10 cellular contexts compared by ENCODE assay signal in the genomic region with DNA sequence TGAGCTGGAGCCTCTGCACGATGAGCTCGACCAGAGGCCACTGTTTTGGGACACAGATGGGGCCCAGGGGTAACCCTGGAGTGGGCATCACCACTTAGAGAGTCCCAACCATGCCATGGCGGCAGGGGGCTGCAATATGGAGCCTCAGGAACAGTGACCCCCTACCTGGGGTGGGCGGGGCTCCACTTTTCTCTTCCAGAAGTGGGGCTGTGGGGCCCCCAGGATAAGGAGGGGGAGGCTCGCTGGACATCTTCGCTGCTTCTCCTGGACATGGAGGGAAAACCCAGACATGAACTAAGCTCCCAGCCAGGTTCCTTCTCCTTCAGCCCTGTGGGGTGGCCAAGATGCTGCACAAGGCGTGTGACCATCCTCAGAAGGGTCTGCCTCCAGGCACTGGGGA. TPM values are rescaled to one million over a fixed set of nuclear protein-coding genes. Genes with fewer than 3 reads are reported as not detected.
DNase-seq lines count a peak whose midpoint lies in the region; ATAC-seq, FAIRE-seq and TF ChIP-seq lines count a peak whose summit lies in the region.
"Had no signal": no experiment of that assay in that cellular context is flagged by ENCODE, and none has a peak within 500 bp of the region (broad histone marks: within the 10 kb centered on the region; RNA-seq: fewer than 3 reads in every experiment).

No MANE protein-coding gene starts in this region.

- H3K4me3 ChIP-seq in breast epithelium, result no peak overlapping the region
- H3K4me3 ChIP-seq in mammary epithelial cell (replicated peaks in 1 of 3; ENCODE audit: insufficient read depth in 1 of 3, low read depth in 2 of 3, low read length in 3 of 3), result no peak overlapping the region
- no peak overlapping the region for H3K4me3 ChIP-seq in H1 (ENCODE audit: extremely low read depth in 1 of 4, insufficient read depth in 2 of 4, low read depth in 3 of 4, low read length in 4 of 4)
- H3K4me3 ChIP-seq in tibial artery, result no peak overlapping the region
- H3K4me3 ChIP-seq: smooth muscle cell had no signal

- H3K4me1 ChIP-seq in breast epithelium (peaks cover 0 to 7% of the 10 kb centered on the region in 2 donors), mammary epithelial cell (ENCODE audit: insufficient read depth, low read length) (peaks cover 9% of the 10 kb centered on the region), H1 (replicated peaks in 1 of 4; ENCODE audit: control insufficient read depth in 3 of 4, insufficient read depth in 4 of 4, low read length in 3 of 4) (peaks cover 0 to 5% (median 2%) of the 10 kb centered on the region in 4 experiments; a peak in 6 of 7 replicates), tibial artery (peaks cover 0 to 11% (median 6%) of the 10 kb centered on the region in 4 donors)

- peak overlapping the region; percentile 58 to 78 for H3K27ac ChIP-seq in breast epithelium
- H3K27ac ChIP-seq in mammary epithelial cell (ENCODE audit: insufficient read depth, low read depth, low read length), result no peak overlapping the region
- H3K27ac ChIP-seq in H1 (ENCODE audit: low read depth, low read length), result no peak overlapping the region
- H3K27ac ChIP-seq in tibial artery, result peak overlapping the region; percentile 20 to 22

- no peak overlapping the region for H2BK15ac ChIP-seq in H1 (ENCODE audit: low read length)

- H3K9ac ChIP-seq in mammary epithelial cell (ENCODE audit: insufficient read depth, low read length), result no peak overlapping the region
- H3K9ac ChIP-seq in H1 (replicated peaks in 1 of 4; ENCODE audit: extremely low read depth in 1 of 4, low read depth in 3 of 4, low read length in 3 of 4), result no peak overlapping the region

- H2BK20ac ChIP-seq in H1 (ENCODE audit: low read length), result no peak overlapping the region

- peaks cover 70% of the 10 kb centered on the region for H3K79me2 ChIP-seq in mammary epithelial cell (ENCODE audit: insufficient read depth, low read length)
- H3K79me2 ChIP-seq in H1 (ENCODE audit: control insufficient read depth in 1 of 2, insufficient read depth in 2 of 2, low read length in 2 of 2), result peaks cover 0 to 5% of the 10 kb centered on the region in 2 experiments; a peak in 1 of 4 replicates

- H4K20me1 ChIP-seq in mammary epithelial cell (ENCODE audit: insufficient read depth, low read length) (no peaks in the 10 kb centered on the region), H1 (replicated peaks in 1 of 2; ENCODE audit: control insufficient read depth in 1 of 2, insufficient read depth in 2 of 2, low read length in 2 of 2) (peaks cover 11 to 21% of the 10 kb centered on the region in 2 experiments)

- dilution Hi-C loops in mammary epithelial cell (cut with HindIII; ENCODE audit: low sequenced_read_pairs), result no loop called here

- H3K23me2 ChIP-seq in H1 (ENCODE audit: low read depth, low read length), result no peaks in the 10 kb centered on the region

- H2BK12ac ChIP-seq in H1 (ENCODE audit: low read depth, low read length), result no peak overlapping the region

- no peak overlapping the region for H3K18ac ChIP-seq in H1 (ENCODE audit: extremely low read depth, low read length)

- H3K4me2 ChIP-seq in mammary epithelial cell (ENCODE audit: insufficient read depth, low read depth, low read length), result no peak overlapping the region
- H3K4me2 ChIP-seq in H1 (ENCODE audit: insufficient read depth in 1 of 2, low read depth in 2 of 2, low read length in 2 of 2), result no peak overlapping the region
- H3K4me2 ChIP-seq: smooth muscle cell had no signal

- no peak overlapping the region for H2BK5ac ChIP-seq in H1 (ENCODE audit: low read depth, low read length)

- TF ChIP-seq EP300 in H1 (IDR thresholded peaks at IDR 0.05; ENCODE audit: borderline replicate concordance in 1 of 2, low read depth in 2 of 2, low read length in 2 of 2), result no peak

- no peak overlapping the region for H2AFZ ChIP-seq in mammary epithelial cell (ENCODE audit: low read depth, low read length)
- no peak overlapping the region for H2AFZ ChIP-seq in H1 (ENCODE audit: low read length)

- intact Hi-C loops in breast epithelium (cut with DNase I; ENCODE audit: low total_unique reads) (no loop called here), mammary epithelial cell (cut with micrococcal nuclease) (no loop called here), tibial artery (cut with DNase I; ENCODE audit: low total_unique reads) (no loop called here)

- H3K23ac ChIP-seq in H1 (ENCODE audit: insufficient read length), result no peak overlapping the region

- H4K5ac ChIP-seq in H1 (ENCODE audit: insufficient read length, low read depth, low read length), result no peak overlapping the region

- H4K91ac ChIP-seq in H1 (replicated peaks; ENCODE audit: insufficient read length, low read length), result no peak overlapping the region

- no peak overlapping the region for H2AK5ac ChIP-seq in H1 (ENCODE audit: low read depth, low read length)

- POLR2A ChIA-PET in H1 (lab: Charles Lee; ENCODE audit: partially characterized antibody), result interaction anchor here (1.6 to 3.7 kb wide), 2 partner anchors 13 to 72 kb away, joined by 4 to 8 read pairs; no protein-coding TSS in a partner anchor

- BruUV-seq in mammary epithelial cell (replicated peaks; lab: Mats Ljungman, UMichigan), result no TSS peak

- peak overlapping the region; percentile 57; the same call in 1 of the 2 replicates for H4K8ac ChIP-seq in H1 (ENCODE audit: extremely low read depth, insufficient read depth, low read length)

- TF ChIP-seq RAD21 in H1 (IDR thresholded peaks at IDR 0.05 in 1 of 2, conservative IDR thresholded peaks at IDR 0.05 in 1 of 2; ENCODE audit: low read depth in 2 of 2, low read length in 2 of 2), result no peak

- H3K79me1 ChIP-seq in H1 (ENCODE audit: low read depth, low read length), result no peaks in the 10 kb centered on the region; the same call in 1 of the 2 replicates

- FAIRE-seq in H1 (lab: Jason Lieb, UNC) (no peak), D721Med (lab: Jason Lieb, UNC) (no peak)
- FAIRE-seq: colon had no signal

- TF ChIP-seq CTCF in breast epithelium (IDR thresholded peaks at IDR 0.05), result no peak
- no peak for TF ChIP-seq CTCF in mammary epithelial cell (conservative IDR thresholded peaks at IDR 0.05 in 1 of 2, IDR thresholded peaks at IDR 0.05 in 1 of 2; ENCODE audit: extremely low read depth in 1 of 2, insufficient read depth in 1 of 2, low read depth in 1 of 2, low read length in 2 of 2)
- TF ChIP-seq CTCF in H1 (IDR thresholded peaks at IDR 0.05; ENCODE audit: control extremely low read depth in 1 of 3, insufficient read depth in 1 of 3, low read depth in 1 of 3, low read length in 3 of 3), result no peak
- TF ChIP-seq CTCF in tibial artery (IDR thresholded peaks at IDR 0.05), result no peak
- no peak for TF ChIP-seq CTCF in D721Med (IDR thresholded peaks at IDR 0.05; ENCODE audit: insufficient read depth, missing control alignments)

- CTCF ChIA-PET in mammary epithelial cell (lab: Charles Lee; ENCODE audit: low non-redundant PET) (no interaction called here), H1 (lab: Charles Lee; ENCODE audit: partially characterized antibody) (interaction anchor here (0.6 to 35.4 kb wide), 12 partner anchors 7 to 1054 kb away, joined by 3 to 968 read pairs (median 5); a partner anchor contains a TSS)

- DNase-seq in breast epithelium (ENCODE audit: low spot score in 2 of 2) (no peak), mammary epithelial cell (no peak), H1 (ENCODE audit: low read depth in 1 of 2, low spot score in 2 of 2) (no peak), tibial artery (no peak), D721Med (ENCODE audit: insufficient read length, low spot score) (no peak)
- DNase-seq: head of caudate nucleus, HFFc6 had no signal

- in situ Hi-C loops in mammary epithelial cell (cut with MboI; ENCODE audit: low sequenced_read_pairs in 2 of 2), result no loop called here

- no peak for ATAC-seq in GM18858 (IDR thresholded peaks at IDR 0.05; ENCODE audit: unreplicated experiment)

- H3K4ac ChIP-seq in H1 (replicated peaks; ENCODE audit: insufficient read length, low read depth, low read length), result no peak overlapping the region

- no peak overlapping the region for H2BK120ac ChIP-seq in H1 (replicated peaks; ENCODE audit: low read depth, low read length)

- H3K27me3 ChIP-seq in breast epithelium, result no peaks in the 10 kb centered on the region
- no peaks in the 10 kb centered on the region for H3K27me3 ChIP-seq in mammary epithelial cell (ENCODE audit: insufficient read depth, low read length)
- no peaks in the 10 kb centered on the region for H3K27me3 ChIP-seq in H1 (replicated peaks in 1 of 4; ENCODE audit: control insufficient read depth in 3 of 4, extremely low read depth in 1 of 4, insufficient read depth in 3 of 4, low read length in 3 of 4)
- H3K27me3 ChIP-seq in tibial artery, result no peaks in the 10 kb centered on the region

- H3K9me3 ChIP-seq in breast epithelium (no peaks in the 10 kb centered on the region), mammary epithelial cell (replicated peaks; ENCODE audit: insufficient read depth, low read length) (no peaks in the 10 kb centered on the region), H1 (ENCODE audit: insufficient read depth in 2 of 2, low read depth in 1 of 2, low read length in 1 of 2) (no peaks in the 10 kb centered on the region), tibial artery (no peaks in the 10 kb centered on the region)

- TF ChIP-seq POLR2A in breast epithelium (IDR thresholded peaks at IDR 0.05) (no peak), H1 (IDR thresholded peaks at IDR 0.05; ENCODE audit: control extremely low read depth in 1 of 2, low read depth in 2 of 2, low read length in 2 of 2) (no peak)

- no peak overlapping the region for H3K56ac ChIP-seq in H1 (replicated peaks; ENCODE audit: insufficient read length, low read depth, low read length)

- H3K14ac ChIP-seq in H1 (ENCODE audit: insufficient read length), result no peak overlapping the region

- WGBS in mammary epithelial cell (ENCODE audit: low coverage, missing lambda C conversion rate), result 97% methylated on average over 6 of the region's 7 CpGs
- WGBS in H1 (ENCODE audit: extremely low coverage in 1 of 2, insufficient coverage in 1 of 2, insufficient read length in 1 of 2, insufficient replicate concordance in 2 of 2, low coverage in 1 of 2, low lambda C conversion rate in 2 of 2, missing lambda C conversion rate in 1 of 2), 2 experiments, result 85% methylated on average over 7 of the region's 7 CpGs; no CpG with 5 or more reads in 1 of the 2 experiments

- H3K36me3 ChIP-seq in breast epithelium, result peaks cover under 1% of the 10 kb centered on the region
- H3K36me3 ChIP-seq in mammary epithelial cell (ENCODE audit: insufficient read depth, low read length), result peaks cover 12% of the 10 kb centered on the region
- H3K36me3 ChIP-seq in H1 (ENCODE audit: control insufficient read depth in 2 of 4, insufficient read depth in 4 of 4, low read length in 3 of 4), result peaks cover 8 to 20% (median 10%) of the 10 kb centered on the region in 4 experiments; a peak in 4 of 8 replicates
- peaks cover 24 to 57% (median 47%) of the 10 kb centered on the region in 3 donors for H3K36me3 ChIP-seq in tibial artery

RNA-seq across cellular contexts. Expression of a gene that starts 24.7 kb away (rescaled TPM):
- total RNA-seq in breast epithelium, result 1 to 10 TPM; 9.1 to 9.9 (median 9.5) TPM
- 10 to 100 TPM; 63.3 to 81.8 TPM for total RNA-seq in mammary epithelial cell
- 56.7 TPM for polyA plus RNA-seq in mammary epithelial cell
- polyA minus RNA-seq in mammary epithelial cell, result 82.2 TPM
- total RNA-seq in H1 (2021; fragmentation: NEBNext Ultra II Directional; extraction: Animal tissue kit (Norgen Biotek cat#: 25700)), result 73.7 and 76.3 TPM in 2 replicates
- polyA plus RNA-seq in H1 (2011; rRNA removed), result 56.6 and 91.0 TPM in 2 replicates
- polyA plus RNA-seq in H1 (2011; cell fraction: cytosol; rRNA removed), result 30.3 TPM
- 56.4 TPM for polyA plus RNA-seq in H1 (2011; cell fraction: nucleus; rRNA removed)
- polyA plus RNA-seq in H1 (2012, experiment 1 of 2), result 63.4 to 93.4 TPM (median 83.5 TPM) in 4 replicates
- 84.1 TPM for polyA plus RNA-seq in H1 (2012, experiment 2 of 2)
- polyA plus RNA-seq in H1 (2013, experiment 1 of 2), result 34.2 TPM
- polyA plus RNA-seq in H1 (2013, experiment 2 of 2), result 34.4 TPM
- polyA minus RNA-seq in H1 (2011; rRNA and poly(A)+ RNA removed), result 28.0 and 32.6 TPM in 2 replicates
- polyA minus RNA-seq in H1 (2011; cell fraction: cytosol; rRNA and poly(A)+ RNA removed), result 24.1 TPM
- 26.3 TPM for polyA minus RNA-seq in H1 (2011; cell fraction: nucleus; rRNA and poly(A)+ RNA removed)

RNA-seq across cellular contexts. Expression of a gene that starts 37.7 kb away (rescaled TPM):
- 10 to 100 TPM; 53.6 to 87.7 (median 65.9) TPM for total RNA-seq in breast epithelium
- total RNA-seq in mammary epithelial cell, result 10 to 100 TPM; 55.8 to 98.4 TPM
- polyA plus RNA-seq in mammary epithelial cell, result 113 TPM
- polyA minus RNA-seq in mammary epithelial cell, result 96.6 TPM
- 45.6 and 48.4 TPM in 2 replicates for total RNA-seq in H1 (2021; fragmentation: NEBNext Ultra II Directional; extraction: Animal tissue kit (Norgen Biotek cat#: 25700))
- polyA plus RNA-seq in H1 (2011; rRNA removed), result 33.7 and 36.5 TPM in 2 replicates
- polyA plus RNA-seq in H1 (2011; cell fraction: cytosol; rRNA removed), result 43.5 TPM
- 39.8 TPM for polyA plus RNA-seq in H1 (2011; cell fraction: nucleus; rRNA removed)
- 43.6 to 48.5 TPM (median 44.9 TPM) in 4 replicates for polyA plus RNA-seq in H1 (2012, experiment 1 of 2)
- 35.4 TPM for polyA plus RNA-seq in H1 (2012, experiment 2 of 2)
- polyA plus RNA-seq in H1 (2013, experiment 1 of 2), result 31.2 TPM
- polyA plus RNA-seq in H1 (2013, experiment 2 of 2), result 28.8 TPM
- polyA minus RNA-seq in H1 (2011; rRNA and poly(A)+ RNA removed), result 33.6 and 42.8 TPM in 2 replicates
- 16.3 TPM for polyA minus RNA-seq in H1 (2011; cell fraction: cytosol; rRNA and poly(A)+ RNA removed)
- polyA minus RNA-seq in H1 (2011; cell fraction: nucleus; rRNA and poly(A)+ RNA removed), result 17.1 TPM

RNA-seq across cellular contexts. Expression of a gene that starts 39.5 kb away (rescaled TPM):
- total RNA-seq in breast epithelium, result 10 to 100 TPM; 44.5 to 57.7 (median 51.5) TPM
- total RNA-seq in mammary epithelial cell, result 10 to 100 TPM; 55.7 to 62.8 TPM
- 81.2 TPM for polyA plus RNA-seq in mammary epithelial cell
- polyA minus RNA-seq in mammary epithelial cell, result 62.6 TPM
- 66.8 and 72.5 TPM in 2 replicates for total RNA-seq in H1 (2021; fragmentation: NEBNext Ultra II Directional; extraction: Animal tissue kit (Norgen Biotek cat#: 25700))
- 143 and 196 TPM in 2 replicates for polyA plus RNA-seq in H1 (2011; rRNA removed)
- 148 TPM for polyA plus RNA-seq in H1 (2011; cell fraction: cytosol; rRNA removed)
- 106 TPM for polyA plus RNA-seq in H1 (2011; cell fraction: nucleus; rRNA removed)
- polyA plus RNA-seq in H1 (2012, experiment 1 of 2), result 63.8 to 98.0 TPM (median 91.2 TPM) in 4 replicates
- 136 TPM for polyA plus RNA-seq in H1 (2012, experiment 2 of 2)
- 60.8 TPM for polyA plus RNA-seq in H1 (2013, experiment 1 of 2)
- polyA plus RNA-seq in H1 (2013, experiment 2 of 2), result 64.5 TPM
- polyA minus RNA-seq in H1 (2011; rRNA and poly(A)+ RNA removed), result 72.7 and 89.1 TPM in 2 replicates
- 55.3 TPM for polyA minus RNA-seq in H1 (2011; cell fraction: cytosol; rRNA and poly(A)+ RNA removed)
- 63.2 TPM for polyA minus RNA-seq in H1 (2011; cell fraction: nucleus; rRNA and poly(A)+ RNA removed)

RNA-seq across cellular contexts. Expression of a gene that starts 42.3 kb away (rescaled TPM):
- total RNA-seq in breast epithelium, result not detected
- total RNA-seq in mammary epithelial cell, result under 1 TPM in 1 of 2 donors, not detected in 1; 0.17 TPM
- polyA plus RNA-seq in mammary epithelial cell, result not detected
- not detected for polyA minus RNA-seq in mammary epithelial cell
- 1.3 and 1.6 TPM in 2 replicates for total RNA-seq in H1 (2021; fragmentation: NEBNext Ultra II Directional; extraction: Animal tissue kit (Norgen Biotek cat#: 25700))
- polyA plus RNA-seq in H1 (2011; rRNA removed), result 1.0 and 1.8 TPM in 2 replicates
- polyA plus RNA-seq in H1 (2011; cell fraction: cytosol; rRNA removed), result 0.97 TPM
- polyA plus RNA-seq in H1 (2011; cell fraction: nucleus; rRNA removed), result 2.1 TPM
- polyA plus RNA-seq in H1 (2012, experiment 1 of 2), result 1.4 to 2.0 TPM (median 1.5 TPM) in 4 replicates
- 1.1 TPM for polyA plus RNA-seq in H1 (2012, experiment 2 of 2)
- polyA plus RNA-seq in H1 (2013, experiment 1 of 2), result 0.67 TPM
- polyA plus RNA-seq in H1 (2013, experiment 2 of 2), result 0.72 TPM
- 1.4 and 1.6 TPM in 2 replicates for polyA minus RNA-seq in H1 (2011; rRNA and poly(A)+ RNA removed)
- polyA minus RNA-seq in H1 (2011; cell fraction: cytosol; rRNA and poly(A)+ RNA removed), result 1.5 TPM
- 1.9 TPM for polyA minus RNA-seq in H1 (2011; cell fraction: nucleus; rRNA and poly(A)+ RNA removed)
- total RNA-seq: HFFc6 had no signal
- polyA plus RNA-seq: smooth muscle cell had no signal

Comparison
In these comparisons a context has a peak if more than half of its experiments do, and no peak if none do; other contexts are left out.
1. H3K27ac ChIP-seq: peak in breast epithelium (2 of 2) and tibial artery (2 of 2); none in mammary epithelial cell (single experiment) and H1 (single experiment).